Comparison of ENCODE assay signal across 14 cellular contexts in genomic region chr4:39025552-39026085, GRCh38. TPM values are rescaled to one million over a fixed set of nuclear protein-coding genes. Genes with fewer than 3 reads are reported as not detected.
DNase-seq lines count a peak whose midpoint lies in the region; ATAC-seq and TF ChIP-seq lines count a peak whose summit lies in the region.
"Had no signal": no experiment of that assay in that cellular context is flagged by ENCODE, and none has a peak within 500 bp of the region (broad histone marks: within the 10 kb centered on the region; RNA-seq: fewer than 3 reads in every experiment).

No MANE protein-coding gene starts in this region.

- POLR2A ChIA-PET in activated CD4-positive, alpha-beta memory T cell treated with anti-CD3 and anti-CD28 coated beads for 36 hours (lab: Charles Lee): no interaction called here
- POLR2A ChIA-PET in activated CD4-positive, alpha-beta memory T cell treated with anti-CD3 and anti-CD28 coated beads, Interleukin-2, amount 10 ng/mL, durations not matched to agents 7 days and 5 days (lab: Charles Lee): no interaction called here
- POLR2A ChIA-PET in PC-3 (lab: Charles Lee; ENCODE audit: unreplicated experiment): interaction anchor here (0.6 kb wide), 1 partner anchor 90 kb away, joined by 4 read pairs; no protein-coding TSS in a partner anchor

- no peak for ATAC-seq in PC-3
- ATAC-seq: heart right ventricle had no signal

- intact Hi-C loops in activated CD4-positive, alpha-beta memory T cell treated with anti-CD3 and anti-CD28 coated beads for 36 hours (cut with micrococcal nuclease): no loop called here
- intact Hi-C loops in PC-3 (cut with micrococcal nuclease) (no loop called here), thyroid gland (cut with DNase I) (no loop called here)

- H3K79me2 ChIP-seq in PC-3 (ENCODE audit: low read length) (peaks cover 91% of the 10 kb centered on the region), smooth muscle cell (ENCODE audit: low read depth) (no peaks in the 10 kb centered on the region)

- H3K9ac ChIP-seq in PC-3 (ENCODE audit: low read length) (no peak overlapping the region), smooth muscle cell (ENCODE audit: low read depth) (no peak overlapping the region)

- H3K4me3 Mint-ChIP-seq in activated CD4-positive, alpha-beta memory T cell treated with anti-CD3 and anti-CD28 coated beads for 36 hours: no peak overlapping the region
- no peak overlapping the region for H3K4me3 Mint-ChIP-seq in activated CD4-positive, alpha-beta memory T cell treated with anti-CD3 and anti-CD28 coated beads, Interleukin-2, amount 10 ng/mL, durations not matched to agents 7 days and 5 days
- no peak overlapping the region for H3K4me3 Mint-ChIP-seq in chondrocyte (ENCODE audit: unreplicated experiment)
- H3K4me3 Mint-ChIP-seq: central memory CD8-positive, alpha-beta T cell had no signal

- H3K9me3 Mint-ChIP-seq in activated CD4-positive, alpha-beta memory T cell treated with anti-CD3 and anti-CD28 coated beads for 36 hours: peaks cover 4% of the 10 kb centered on the region
- H3K9me3 Mint-ChIP-seq in activated CD4-positive, alpha-beta memory T cell treated with anti-CD3 and anti-CD28 coated beads, Interleukin-2, amount 10 ng/mL, durations not matched to agents 7 days and 5 days: peaks cover 11% of the 10 kb centered on the region
- peaks cover 5% of the 10 kb centered on the region for H3K9me3 Mint-ChIP-seq in chondrocyte (ENCODE audit: low read depth)
- H3K9me3 Mint-ChIP-seq: central memory CD8-positive, alpha-beta T cell had no signal

- H3K4me1 Mint-ChIP-seq in activated CD4-positive, alpha-beta memory T cell treated with anti-CD3 and anti-CD28 coated beads for 36 hours (ENCODE audit: low read depth): peaks cover 33% of the 10 kb centered on the region
- H3K4me1 Mint-ChIP-seq in activated CD4-positive, alpha-beta memory T cell treated with anti-CD3 and anti-CD28 coated beads, Interleukin-2, amount 10 ng/mL, durations not matched to agents 7 days and 5 days: peaks cover 31% of the 10 kb centered on the region
- peaks cover 30% of the 10 kb centered on the region for H3K4me1 Mint-ChIP-seq in chondrocyte (ENCODE audit: low read depth)

- no peaks in the 10 kb centered on the region for H3K9me2 ChIP-seq in PC-3 (replicated peaks; ENCODE audit: low read length)

- TF ChIP-seq CTCF in PC-3 (conservative IDR thresholded peaks at IDR 0.05; ENCODE audit: low read depth, low read length) (no peak), chondrocyte (IDR thresholded peaks at IDR 0.05) (no peak), smooth muscle cell (IDR thresholded peaks at IDR 0.05; ENCODE audit: borderline replicate concordance, insufficient read depth, poor library complexity, severe bottlenecking) (no peak), thyroid gland (IDR thresholded peaks at IDR 0.05) (no peak)

- peaks cover 36% of the 10 kb centered on the region for H3K36me3 Mint-ChIP-seq in activated CD4-positive, alpha-beta memory T cell treated with anti-CD3 and anti-CD28 coated beads for 36 hours
- H3K36me3 Mint-ChIP-seq in activated CD4-positive, alpha-beta memory T cell treated with anti-CD3 and anti-CD28 coated beads, Interleukin-2, amount 10 ng/mL, durations not matched to agents 7 days and 5 days (ENCODE audit: low read depth): peaks cover 53% of the 10 kb centered on the region
- H3K36me3 Mint-ChIP-seq in chondrocyte (ENCODE audit: low read depth): no peaks in the 10 kb centered on the region

- H3K9me3 ChIP-seq in PC-3 (ENCODE audit: low read length) (no peaks in the 10 kb centered on the region), smooth muscle cell (replicated peaks; ENCODE audit: low read depth) (no peaks in the 10 kb centered on the region), thyroid gland (no peaks in the 10 kb centered on the region)
- H3K9me3 ChIP-seq: heart right ventricle, tibial nerve had no signal

- H3K27me3 Mint-ChIP-seq in activated CD4-positive, alpha-beta memory T cell treated with anti-CD3 and anti-CD28 coated beads for 36 hours: no peaks in the 10 kb centered on the region
- H3K27me3 Mint-ChIP-seq in activated CD4-positive, alpha-beta memory T cell treated with anti-CD3 and anti-CD28 coated beads, Interleukin-2, amount 10 ng/mL, durations not matched to agents 7 days and 5 days: no peaks in the 10 kb centered on the region
- no peaks in the 10 kb centered on the region for H3K27me3 Mint-ChIP-seq in chondrocyte (ENCODE audit: low read depth)
- H3K27me3 Mint-ChIP-seq: central memory CD8-positive, alpha-beta T cell had no signal

- H3K4me2 ChIP-seq in PC-3 (ENCODE audit: low read length): no peak overlapping the region
- H3K4me2 ChIP-seq in smooth muscle cell: no peak overlapping the region

- H3K27ac Mint-ChIP-seq in activated CD4-positive, alpha-beta memory T cell treated with anti-CD3 and anti-CD28 coated beads for 36 hours: peak overlapping the region; percentile 28
- H3K27ac Mint-ChIP-seq in activated CD4-positive, alpha-beta memory T cell treated with anti-CD3 and anti-CD28 coated beads, Interleukin-2, amount 10 ng/mL, durations not matched to agents 7 days and 5 days: no peak overlapping the region
- H3K27ac Mint-ChIP-seq in chondrocyte (ENCODE audit: unreplicated experiment): peak overlapping the region; percentile 94

- no TSS peak for BruUV-seq in PC-3 (replicated peaks; lab: Mats Ljungman, UMichigan)

- H3K4me3 ChIP-seq in PC-3 (ENCODE audit: low read length) (no peak overlapping the region), smooth muscle cell (no peak overlapping the region), thyroid gland (replicated peaks in 1 of 3) (no peak overlapping the region)
- H3K4me3 ChIP-seq: heart right ventricle, tibial nerve had no signal

- TF ChIP-seq POLR2A in thyroid gland (IDR thresholded peaks at IDR 0.05): no peak

- DNase-seq in activated CD4-positive, alpha-beta memory T cell treated with anti-CD3 and anti-CD28 coated beads for 36 hours: no peak
- no peak for DNase-seq in activated CD4-positive, alpha-beta memory T cell treated with anti-CD3 and anti-CD28 coated beads, Interleukin-2, amount 10 ng/mL, durations not matched to agents 7 days and 5 days
- DNase-seq in PC-3: no peak
- DNase-seq in chondrocyte (ENCODE audit: low spot score): no peak
- no peak for DNase-seq in smooth muscle cell (lab: John Stamatoyannopoulos, UW; ENCODE audit: unreplicated experiment)
- no peak for DNase-seq in thyroid gland
- no peak for DNase-seq in OCI-M2 (lab: John Stamatoyannopoulos, UW; ENCODE audit: unreplicated experiment)
- DNase-seq in SHP77 treated with DMSO at 0.1 percent for 48 hours (lab: John Stamatoyannopoulos, UW): no peak
- DNase-seq: activated naive CD4-positive, alpha-beta T cell; heart right ventricle; left cardiac atrium; NCI-H510A treated with DMSO at 0.1 percent for 48 hours had no signal

- H3F3A ChIP-seq in PC-3 (ENCODE audit: low read length, unreplicated experiment): no peaks in the 10 kb centered on the region
- no peaks in the 10 kb centered on the region for H3F3A ChIP-seq in smooth muscle cell (ENCODE audit: low read depth)

- no peak overlapping the region for H2AFZ ChIP-seq in PC-3 (ENCODE audit: low read length)
- peak overlapping the region; percentile 9 for H2AFZ ChIP-seq in smooth muscle cell (ENCODE audit: low read depth)

- WGBS in smooth muscle cell (ENCODE audit: low lambda C conversion rate): 84% methylated on average over 4 of the region's 4 CpGs
- WGBS in thyroid gland, 2 donors: 79 to 82% methylated on average over 4 of the region's 4 CpGs

- CTCF ChIA-PET in activated CD4-positive, alpha-beta memory T cell treated with anti-CD3 and anti-CD28 coated beads for 36 hours (lab: Charles Lee): no interaction called here
- CTCF ChIA-PET in activated CD4-positive, alpha-beta memory T cell treated with anti-CD3 and anti-CD28 coated beads, Interleukin-2, amount 10 ng/mL, durations not matched to agents 7 days and 5 days (lab: Charles Lee): no interaction called here
- CTCF ChIA-PET in PC-3 (lab: Charles Lee): no interaction called here

- peak overlapping the region; percentile 15 for H3K27ac ChIP-seq in PC-3 (ENCODE audit: low read length)
- H3K27ac ChIP-seq in smooth muscle cell (ENCODE audit: low read depth): no peak overlapping the region
- no peak overlapping the region for H3K27ac ChIP-seq in thyroid gland
- H3K27ac ChIP-seq: heart right ventricle, tibial nerve had no signal

- H4K20me1 ChIP-seq in PC-3 (ENCODE audit: low read length) (peaks cover 14% of the 10 kb centered on the region), smooth muscle cell (ENCODE audit: low read depth) (no peaks in the 10 kb centered on the region)

- H3K27me3 ChIP-seq in PC-3 (ENCODE audit: low read length) (no peaks in the 10 kb centered on the region), smooth muscle cell (ENCODE audit: low read depth) (no peaks in the 10 kb centered on the region), thyroid gland (no peaks in the 10 kb centered on the region)
- H3K27me3 ChIP-seq: heart right ventricle, tibial nerve had no signal

- H3K4me1 ChIP-seq in PC-3 (ENCODE audit: insufficient read depth, low read length) (peaks cover 15% of the 10 kb centered on the region), smooth muscle cell (ENCODE audit: low read depth) (no peaks in the 10 kb centered on the region), thyroid gland (no peaks in the 10 kb centered on the region)
- H3K4me1 ChIP-seq: tibial nerve had no signal

- peaks cover 22% of the 10 kb centered on the region; the same call in 1 of the 2 replicates for H3K36me3 ChIP-seq in PC-3 (ENCODE audit: low read depth, low read length)
- no peaks in the 10 kb centered on the region for H3K36me3 ChIP-seq in smooth muscle cell (ENCODE audit: low read depth)
- no peaks in the 10 kb centered on the region for H3K36me3 ChIP-seq in thyroid gland
- H3K36me3 ChIP-seq: heart right ventricle, tibial nerve had no signal

RNA-seq across cellular contexts. Expression of gene TMEM156, which starts 6.6 kb away (rescaled TPM):
- total RNA-seq in activated CD4-positive, alpha-beta memory T cell treated with anti-CD3 and anti-CD28 coated beads for 36 hours: 10 to 100 TPM; 28.0 to 28.4 TPM
- total RNA-seq in activated CD4-positive, alpha-beta memory T cell treated with anti-CD3 and anti-CD28 coated beads, Interleukin-2, amount 10 ng/mL, durations not matched to agents 7 days and 5 days: 10 to 100 TPM; 27.6 to 28.2 TPM
- total RNA-seq in PC-3 (2014; rRNA removed) (32.1 and 41.5 TPM in 2 replicates), chondrocyte (0.32 to 0.36 TPM in 2 of 3 replicates, not detected in the other), smooth muscle cell (0.04 TPM in 1 of 2 replicates, not detected in the other), thyroid gland (under 1 TPM in 1 of 4 donors, not detected in 3; 0.33 TPM)
- polyA plus RNA-seq in smooth muscle cell: 0.71 TPM in 1 of 2 replicates, not detected in the other

RNA-seq across cellular contexts. Expression of gene KLHL5, which starts 36.4 kb away (rescaled TPM):
- total RNA-seq in activated CD4-positive, alpha-beta memory T cell treated with anti-CD3 and anti-CD28 coated beads for 36 hours: 10 to 100 TPM; 35.2 to 35.6 TPM
- total RNA-seq in activated CD4-positive, alpha-beta memory T cell treated with anti-CD3 and anti-CD28 coated beads, Interleukin-2, amount 10 ng/mL, durations not matched to agents 7 days and 5 days: 10 to 100 TPM; 36.6 to 36.7 TPM
- total RNA-seq in PC-3 (2014; rRNA removed): 84.8 and 92.7 TPM in 2 replicates
- total RNA-seq in chondrocyte: 46.8 to 83.3 TPM (median 74.8 TPM) in 3 replicates
- 34.7 and 56.2 TPM in 2 replicates for total RNA-seq in smooth muscle cell
- 28.4 and 31.9 TPM in 2 replicates for polyA plus RNA-seq in smooth muscle cell
- total RNA-seq in thyroid gland: 10 to 100 TPM; 19.7 to 27.3 (median 24.7) TPM

Comparison
In these comparisons a context has a peak if more than half of its experiments do, and no peak if none do; other contexts are left out.
1. RNA of gene TMEM156, which starts 6.6 kb away (total RNA-seq): 32.1 to 41.5 TPM in PC-3, 28.0 to 28.4 TPM in activated CD4-positive, alpha-beta memory T cell treated with anti-CD3 and anti-CD28 coated beads for 36 hours and 27.6 to 28.2 TPM in activated CD4-positive, alpha-beta memory T cell treated with anti-CD3 and anti-CD28 coated beads, Interleukin-2, amount 10 ng/mL, durations not matched to agents 7 days and 5 days; 0.33 TPM in thyroid gland, 0.32 to 0.36 TPM in chondrocyte and 0.04 TPM in smooth muscle cell; every median in the first group is over 10 times any median in the second.